Comparison of ENCODE assay signal across 12 cellular contexts in genomic region chrX:18617351-18617750, GRCh38. TPM values are rescaled to one million over a fixed set of nuclear protein-coding genes. Genes with fewer than 3 reads are reported as not detected.
DNase-seq lines count a peak whose midpoint lies in the region; ATAC-seq and TF ChIP-seq lines count a peak whose summit lies in the region.
"Had no signal": no experiment of that assay in that cellular context is flagged by ENCODE, and none has a peak within 500 bp of the region (broad histone marks: within the 10 kb centered on the region; RNA-seq: fewer than 3 reads in every experiment).

No MANE protein-coding gene starts in this region.

- no peaks in the 10 kb centered on the region for H3K36me3 ChIP-seq in HAP-1 (replicated peaks)
- no peaks in the 10 kb centered on the region for H3K36me3 ChIP-seq in SJCRH30
- H3K36me3 ChIP-seq in ovary = no peaks in the 10 kb centered on the region
- H3K36me3 ChIP-seq in psoas muscle (ENCODE audit: insufficient read depth in 1 of 2, low read depth in 1 of 2) = no peaks in the 10 kb centered on the region

- no peak for TF ChIP-seq EP300 in ovary (IDR thresholded peaks at IDR 0.05)

- TF ChIP-seq CTCF in fibroblast of the aortic adventitia (IDR thresholded peaks at IDR 0.05; ENCODE audit: insufficient read depth, low read length) (no peak), ovary (IDR thresholded peaks at IDR 0.05) (no peak), dorsolateral prefrontal cortex (IDR thresholded peaks at IDR 0.05 in 54 of 56, conservative IDR thresholded peaks at IDR 0.05 in 2 of 56; ENCODE audit: low read depth in 1 of 56, partially characterized antibody in 56 of 56) (no peak), psoas muscle (IDR thresholded peaks at IDR 0.05) (no peak)

- no peaks in the 10 kb centered on the region for H3K4me1 Mint-ChIP-seq in activated CD4-positive, alpha-beta T cell treated with anti-CD3 and anti-CD28 coated beads, Interleukin-2, amount 10 ng/mL, durations not matched to agents 24 days and 14 days
- H3K4me1 Mint-ChIP-seq: IgD-negative memory B cell; stimulated activated naive CD8-positive, alpha-beta T cell treated with anti-CD3 and anti-CD28 coated beads, Interleukin-15, amount 100 ng/mL, for 72 hours had no signal

- no peaks in the 10 kb centered on the region for H3K27me3 Mint-ChIP-seq in activated CD4-positive, alpha-beta T cell treated with anti-CD3 and anti-CD28 coated beads, Interleukin-2, amount 10 ng/mL, durations not matched to agents 24 days and 14 days
- H3K27me3 Mint-ChIP-seq: IgD-negative memory B cell; stimulated activated naive CD8-positive, alpha-beta T cell treated with anti-CD3 and anti-CD28 coated beads, Interleukin-15, amount 100 ng/mL, for 72 hours had no signal

- DNase-seq in HAP-1 (ENCODE audit: low spot score in 2 of 2) = peak; percentile 70 to 89
- DNase-seq in SJCRH30 = peak; percentile 26 to 29
- peak; percentile 51 for DNase-seq in fibroblast of the aortic adventitia (ENCODE audit: low read depth)
- peak; percentile 94 for DNase-seq in renal cortical epithelial cell (ENCODE audit: low read depth)
- no peak for DNase-seq in ovary
- DNase-seq in activated CD4-positive, alpha-beta T cell treated with anti-CD3 and anti-CD28 coated beads, Interleukin-2, amount 10 ng/mL, durations not matched to agents 24 days and 14 days = no peak
- no peak for DNase-seq in dorsolateral prefrontal cortex
- no peak for DNase-seq in psoas muscle
- DNase-seq: stimulated activated naive CD8-positive, alpha-beta T cell treated with anti-CD3 and anti-CD28 coated beads, Interleukin-15, amount 100 ng/mL, for 72 hours had no signal

- in situ Hi-C loops in HAP-1 (cut with MboI; ENCODE audit: low sequenced_read_pairs) = no loop called here

- H3K9me3 Mint-ChIP-seq in activated CD4-positive, alpha-beta T cell treated with anti-CD3 and anti-CD28 coated beads, Interleukin-2, amount 10 ng/mL, durations not matched to agents 24 days and 14 days = no peaks in the 10 kb centered on the region
- H3K9me3 Mint-ChIP-seq: GM23338; IgD-negative memory B cell; stimulated activated naive CD8-positive, alpha-beta T cell treated with anti-CD3 and anti-CD28 coated beads, Interleukin-15, amount 100 ng/mL, for 72 hours had no signal

- WGBS in ovary, 3 donors = 82 to 86% (median 83%) methylated on average over 5 of the region's 5 CpGs
- WGBS in psoas muscle, 3 donors = 83 to 88% (median 87%) methylated on average over 5 of the region's 5 CpGs

- intact Hi-C loops in ovary (cut with DNase I) = loop anchor here in 1 of 4 donors (10.0 kb wide), 1 partner anchor 1263 kb away; no protein-coding TSS in a partner anchor
- intact Hi-C loops in activated CD4-positive, alpha-beta T cell treated with anti-CD3 and anti-CD28 coated beads, Interleukin-2, amount 10 ng/mL, durations not matched to agents 24 days and 14 days (cut with micrococcal nuclease) = no loop called here
- intact Hi-C loops in dorsolateral prefrontal cortex (cut with DNase I) = no loop called here
- intact Hi-C loops in psoas muscle (cut with DNase I) = no loop called here

- ATAC-seq in psoas muscle = no peak
- ATAC-seq: GM23338; stimulated activated naive CD8-positive, alpha-beta T cell treated with anti-CD3 and anti-CD28 coated beads, Interleukin-15, amount 100 ng/mL, for 72 hours had no signal

- H3K36me3 Mint-ChIP-seq in activated CD4-positive, alpha-beta T cell treated with anti-CD3 and anti-CD28 coated beads, Interleukin-2, amount 10 ng/mL, durations not matched to agents 24 days and 14 days (ENCODE audit: low read depth) = no peaks in the 10 kb centered on the region
- H3K36me3 Mint-ChIP-seq: IgD-negative memory B cell had no signal

- peaks cover 11% of the 10 kb centered on the region for H3K4me1 ChIP-seq in HAP-1
- H3K4me1 ChIP-seq in SJCRH30 = peaks cover 7% of the 10 kb centered on the region; the same call in 1 of the 2 replicates
- H3K4me1 ChIP-seq in ovary (ENCODE audit: insufficient read depth) = no peaks in the 10 kb centered on the region
- H3K4me1 ChIP-seq in psoas muscle = no peaks in the 10 kb centered on the region

- no peak for TF ChIP-seq POLR2A in ovary (IDR thresholded peaks at IDR 0.05)

- H3K27ac ChIP-seq in SJCRH30 (no peak overlapping the region), ovary (no peak overlapping the region), dorsolateral prefrontal cortex (peak overlapping the region in 20 of 59 donors; percentile 4 to 70 (median 40)), psoas muscle (no peak overlapping the region)

- no peak overlapping the region for H3K27ac Mint-ChIP-seq in activated CD4-positive, alpha-beta T cell treated with anti-CD3 and anti-CD28 coated beads, Interleukin-2, amount 10 ng/mL, durations not matched to agents 24 days and 14 days
- H3K27ac Mint-ChIP-seq: GM23338 had no signal

- H3K4me3 Mint-ChIP-seq in activated CD4-positive, alpha-beta T cell treated with anti-CD3 and anti-CD28 coated beads, Interleukin-2, amount 10 ng/mL, durations not matched to agents 24 days and 14 days = no peak overlapping the region
- H3K4me3 Mint-ChIP-seq: GM23338; IgD-negative memory B cell; stimulated activated naive CD8-positive, alpha-beta T cell treated with anti-CD3 and anti-CD28 coated beads, Interleukin-15, amount 100 ng/mL, for 72 hours had no signal

- H3K27me3 ChIP-seq in HAP-1 (ENCODE audit: low read depth) (no peaks in the 10 kb centered on the region), SJCRH30 (no peaks in the 10 kb centered on the region), ovary (no peaks in the 10 kb centered on the region), dorsolateral prefrontal cortex (peaks cover 0 to 53% (median 4%) of the 10 kb centered on the region in 45 donors), psoas muscle (ENCODE audit: insufficient read depth in 3 of 3, low read length in 2 of 3) (no peaks in the 10 kb centered on the region)

- no peak overlapping the region for H3K4me3 ChIP-seq in HAP-1
- H3K4me3 ChIP-seq in SJCRH30 = no peak overlapping the region
- H3K4me3 ChIP-seq in fibroblast of the aortic adventitia (ENCODE audit: low read depth, low read length) = no peak overlapping the region
- H3K4me3 ChIP-seq in ovary = no peak overlapping the region
- no peak overlapping the region for H3K4me3 ChIP-seq in dorsolateral prefrontal cortex
- H3K4me3 ChIP-seq in psoas muscle = no peak overlapping the region
- H3K4me3 ChIP-seq: GM23338 had no signal

- no peaks in the 10 kb centered on the region for H3K9me3 ChIP-seq in HAP-1
- no peaks in the 10 kb centered on the region for H3K9me3 ChIP-seq in SJCRH30 (replicated peaks)
- no peaks in the 10 kb centered on the region for H3K9me3 ChIP-seq in ovary
- H3K9me3 ChIP-seq in psoas muscle = no peaks in the 10 kb centered on the region

RNA-seq across cellular contexts. Expression of gene RS1, which starts 54.6 kb away (rescaled TPM):
- total RNA-seq in SJCRH30 (2014; rRNA removed; shearing (Covaris generic)) = not detected in 2 replicates
- total RNA-seq in fibroblast of the aortic adventitia (ENCODE audit: low replicate concordance) = not detected in 2 replicates
- total RNA-seq in renal cortical epithelial cell = 0.05 and 0.17 TPM in 2 replicates
- not detected for total RNA-seq in ovary
- not detected for polyA plus RNA-seq in ovary
- not detected in 2 replicates for total RNA-seq in activated CD4-positive, alpha-beta T cell treated with anti-CD3 and anti-CD28 coated beads, Interleukin-2, amount 10 ng/mL, durations not matched to agents 24 days and 14 days
- total RNA-seq in dorsolateral prefrontal cortex = 1 to 10 TPM in 3 of 120 experiments, under 1 TPM in 76, not detected in 41; 0.15 to 1.1 (median 0.36) TPM
- not detected for total RNA-seq in psoas muscle
- not detected for polyA plus RNA-seq in psoas muscle
- total RNA-seq: GM23338 had no signal
- polyA plus RNA-seq: adipose tissue, GM23338, IgD-negative memory B cell had no signal

Comparison
In these comparisons a context has a peak if more than half of its experiments do, and no peak if none do; other contexts are left out.
1. DNase-seq: peak in HAP-1 (2 of 2), SJCRH30 (2 of 2), fibroblast of the aortic adventitia (single experiment) and renal cortical epithelial cell (single experiment); none in ovary (0 of 5), activated CD4-positive, alpha-beta T cell treated with anti-CD3 and anti-CD28 coated beads, Interleukin-2, amount 10 ng/mL, durations not matched to agents 24 days and 14 days (single experiment), dorsolateral prefrontal cortex (0 of 10) and psoas muscle (0 of 2).